ENCODE assay signal across 12 cellular contexts in genomic region chr5:148309746-148310145, GRCh38. TPM values are rescaled to one million over a fixed set of nuclear protein-coding genes. Genes with fewer than 3 reads are reported as not detected.
"Had no signal": no experiment of that assay in that cellular context is flagged by ENCODE, and none has a peak within 500 bp of the region (broad histone marks: within the 10 kb centered on the region; RNA-seq: fewer than 3 reads in every experiment).

No MANE protein-coding gene starts in this region.

- H3K36me3 ChIP-seq: HAP-1 had no signal

- H3K4me1 ChIP-seq: HAP-1 had no signal

- H3K9ac ChIP-seq: GM23248 had no signal

- ATAC-seq: HCT116, HepG2 had no signal

- DNase-seq: GM23248, GOT3, H7, HFFc6, KBM-7 had no signal

- H3K9me3 ChIP-seq: HAP-1 had no signal

- H3K4me3 ChIP-seq: GM23248, HAP-1 had no signal

- H3K27ac ChIP-seq: GM23248, HL-60 had no signal

- H2AFZ ChIP-seq: GM23248 had no signal

RNA-seq across cellular contexts. Expression of gene SPINK7, which starts 2.5 kb away (rescaled TPM):
- total RNA-seq: GM23248, H4, H7, HepG2, HFFc6, HT1080 had no signal
- polyA plus RNA-seq: GM23248, IgD-negative memory B cell had no signal

RNA-seq across cellular contexts. Expression of gene SPINK9, which starts 25.6 kb away (rescaled TPM):
- total RNA-seq: GM23248, H4, H7, HepG2, HFFc6, HT1080 had no signal
- polyA plus RNA-seq: GM23248, HepG2, IgD-negative memory B cell had no signal

RNA-seq across cellular contexts. Expression of gene SPINK13, which starts 41.2 kb away (rescaled TPM):
- total RNA-seq: GM23248, H4, H7, HepG2, HFFc6, HT1080 had no signal
- polyA plus RNA-seq: GM23248, HepG2, IgD-negative memory B cell had no signal
